Comparison of ENCODE assay signal across 9 cellular contexts in genomic region chr21:46060596-46061061, GRCh38. TPM values are rescaled to one million over a fixed set of nuclear protein-coding genes. Genes with fewer than 3 reads are reported as not detected.
A peak's percentile ranks its signal among the peaks of the same experiment; 100 is the strongest.
DNase-seq lines count a peak whose midpoint lies in the region; ATAC-seq and TF ChIP-seq lines count a peak whose summit lies in the region.
"Had no signal": no experiment of that assay in that cellular context is flagged by ENCODE, and none has a peak within 500 bp of the region (broad histone marks: within the 10 kb centered on the region; RNA-seq: fewer than 3 reads in every experiment).

No MANE protein-coding gene starts in this region.

- H3K4me1 ChIP-seq in mucosa of descending colon (ENCODE audit: low read depth) (no peaks in the 10 kb centered on the region), transverse colon (peaks cover 11 to 35% (median 13%) of the 10 kb centered on the region in 4 donors)

- H3K27me3 Mint-ChIP-seq in activated CD8-positive, alpha-beta memory T cell treated with anti-CD3 and anti-CD28 coated beads, Interleukin-2, amount 10 ng/mL, durations not matched to agents 7 days and 5 days = peaks cover 29% of the 10 kb centered on the region

- H3K4me3 Mint-ChIP-seq in activated CD8-positive, alpha-beta memory T cell treated with anti-CD3 and anti-CD28 coated beads, Interleukin-2, amount 10 ng/mL, durations not matched to agents 7 days and 5 days = no peak overlapping the region
- H3K4me3 Mint-ChIP-seq: CD4-positive, alpha-beta T cell had no signal

- H3K27me3 ChIP-seq in transverse colon = peaks cover 7% of the 10 kb centered on the region

- ATAC-seq in activated CD8-positive, alpha-beta memory T cell treated with anti-CD3 and anti-CD28 coated beads, Interleukin-2, amount 10 ng/mL, durations not matched to agents 7 days and 5 days = no peak
- peak; percentile 55 for ATAC-seq in mucosa of descending colon
- ATAC-seq in GM19035 (IDR thresholded peaks at IDR 0.05; ENCODE audit: unreplicated experiment) = no peak
- ATAC-seq in GM21576 (IDR thresholded peaks at IDR 0.05; ENCODE audit: unreplicated experiment) = no peak

- peak; percentile 63 for DNase-seq in activated CD8-positive, alpha-beta memory T cell treated with anti-CD3 and anti-CD28 coated beads, Interleukin-2, amount 50 U/mL, for 48 hours
- no peak for DNase-seq in activated CD8-positive, alpha-beta memory T cell treated with anti-CD3 and anti-CD28 coated beads, Interleukin-2, amount 10 ng/mL, durations not matched to agents 7 days and 5 days
- DNase-seq in brain pericyte (ENCODE audit: low read depth, low spot score) (peak; percentile 97), mucosa of descending colon (peak; percentile 41 to 58 (median 49)), transverse colon (peak; percentile 56), NCI-H1048 (lab: John Stamatoyannopoulos, UW) (no peak)
- DNase-seq: CD4-positive, alpha-beta T cell had no signal

- TF ChIP-seq POLR2A in transverse colon (IDR thresholded peaks at IDR 0.05) = no peak

- H3K4me3 ChIP-seq in mucosa of descending colon (no peak overlapping the region), transverse colon (no peak overlapping the region)

- CTCF ChIA-PET in activated CD8-positive, alpha-beta memory T cell treated with anti-CD3 and anti-CD28 coated beads, Interleukin-2, amount 10 ng/mL, durations not matched to agents 7 days and 5 days (lab: Charles Lee) = no interaction called here

- H3K36me3 ChIP-seq in mucosa of descending colon (ENCODE audit: low read depth) (no peaks in the 10 kb centered on the region), transverse colon (no peaks in the 10 kb centered on the region)

- TF ChIP-seq EP300 in transverse colon (IDR thresholded peaks at IDR 0.05; ENCODE audit: low read depth) = no peak

- no peak for TF ChIP-seq CTCF in mucosa of descending colon (IDR thresholded peaks at IDR 0.05)
- no peak for TF ChIP-seq CTCF in transverse colon (IDR thresholded peaks at IDR 0.05)

- H3K9me3 Mint-ChIP-seq in activated CD8-positive, alpha-beta memory T cell treated with anti-CD3 and anti-CD28 coated beads, Interleukin-2, amount 10 ng/mL, durations not matched to agents 7 days and 5 days (ENCODE audit: low read depth) = peaks cover 14% of the 10 kb centered on the region
- H3K9me3 Mint-ChIP-seq: CD4-positive, alpha-beta T cell had no signal

- H3K36me3 Mint-ChIP-seq in activated CD8-positive, alpha-beta memory T cell treated with anti-CD3 and anti-CD28 coated beads, Interleukin-2, amount 10 ng/mL, durations not matched to agents 7 days and 5 days = peaks cover 2% of the 10 kb centered on the region

- intact Hi-C loops in mucosa of descending colon (cut with DNase I, micrococcal nuclease) = no loop called here
- intact Hi-C loops in transverse colon (cut with DNase I; ENCODE audit: low total_unique reads) = no loop called here

- peaks cover 16% of the 10 kb centered on the region for H3K4me1 Mint-ChIP-seq in activated CD8-positive, alpha-beta memory T cell treated with anti-CD3 and anti-CD28 coated beads, Interleukin-2, amount 10 ng/mL, durations not matched to agents 7 days and 5 days

- 54 to 57% methylated on average over 5 to 11 of the region's 11 CpGs for WGBS in transverse colon (ENCODE audit: low coverage in 1 of 2), 2 donors

- no peak overlapping the region for H3K27ac Mint-ChIP-seq in activated CD8-positive, alpha-beta memory T cell treated with anti-CD3 and anti-CD28 coated beads, Interleukin-2, amount 10 ng/mL, durations not matched to agents 7 days and 5 days
- H3K27ac Mint-ChIP-seq: CD4-positive, alpha-beta T cell had no signal

- no peaks in the 10 kb centered on the region for H3K9me3 ChIP-seq in mucosa of descending colon
- peaks cover 0 to 6% of the 10 kb centered on the region in 2 donors for H3K9me3 ChIP-seq in transverse colon

- in situ Hi-C loops in transverse colon (cut with MboI; ENCODE audit: low pct_ligation_motif_present in 1 of 4, low pct_unique_long_range_greater_than_20kb in 1 of 4, low sequenced_read_pairs in 3 of 4) = no loop called here

- peak overlapping the region; percentile 79 to 95 (median 84) for H3K27ac ChIP-seq in transverse colon

RNA-seq across cellular contexts. Expression of gene COL6A2, which starts 37.3 kb away (rescaled TPM):
- total RNA-seq in activated CD8-positive, alpha-beta memory T cell treated with anti-CD3 and anti-CD28 coated beads, Interleukin-2, amount 10 ng/mL, durations not matched to agents 7 days and 5 days = 10 to 100 TPM in 1 of 2 experiments, 1 to 10 TPM in 1; 5.0 to 17.9 TPM
- 100 to 1,000 TPM in 2 of 3 donors, 10 to 100 TPM in 1; 65.1 to 858 (median 191) TPM for total RNA-seq in mucosa of descending colon
- 100 to 1,000 TPM; 172 to 550 (median 346) TPM for total RNA-seq in transverse colon

Comparison
In these comparisons a context has a peak if more than half of its experiments do, and no peak if none do; other contexts are left out.
1. DNase-seq: peak in activated CD8-positive, alpha-beta memory T cell treated with anti-CD3 and anti-CD28 coated beads, Interleukin-2, amount 50 U/mL, for 48 hours (single experiment), brain pericyte (single experiment), mucosa of descending colon (3 of 3) and transverse colon (single experiment); none in activated CD8-positive, alpha-beta memory T cell treated with anti-CD3 and anti-CD28 coated beads, Interleukin-2, amount 10 ng/mL, durations not matched to agents 7 days and 5 days (single experiment) and NCI-H1048 (single experiment).